ENCODE assay signal across 8 cellular contexts in genomic region chr3:32114567-32115422, GRCh38. TPM values are rescaled to one million over a fixed set of nuclear protein-coding genes. Genes with fewer than 3 reads are reported as not detected.
DNase-seq lines count a peak whose midpoint lies in the region; ATAC-seq and TF ChIP-seq lines count a peak whose summit lies in the region.
"Not testable (repeated sequence)": the region's sequence is repeated elsewhere in the genome, so short reads cannot be mapped to it uniquely, and the experiment has no call there.

No MANE protein-coding gene starts in this region.

- H3K9me3 Mint-ChIP-seq in activated B cell treated with CpG ODN at 0.5 μM for 24 hours; activated T-helper 2 cell treated with anti-CD3 and anti-CD28 coated beads, Interferon-gamma antibody, Interleukin-2, Interleukin-4, amounts not matched to agents 10 μg/mL and 5 μg/mL and 100 μg/mL, durations not matched to agents 14 hours and 24 hours and 36 hours: not testable (repeated sequence)

- H3K4me3 Mint-ChIP-seq in activated B cell treated with CpG ODN at 0.5 μM for 24 hours = peak overlapping the region; percentile 87
- H3K4me3 Mint-ChIP-seq in activated T-helper 2 cell treated with anti-CD3 and anti-CD28 coated beads, Interferon-gamma antibody, Interleukin-2, Interleukin-4, amounts not matched to agents 10 μg/mL and 5 μg/mL and 100 μg/mL, durations not matched to agents 14 hours and 24 hours and 36 hours (ENCODE audit: low read depth) = peak overlapping the region; percentile 72

- intact Hi-C loops in activated B cell treated with CpG ODN at 0.5 μM for 24 hours (cut with micrococcal nuclease) = loop anchor here (1.0 kb wide), 1 partner anchor 8 kb away; the partner anchor contains the start of gene GPD1L
- intact Hi-C loops in activated T-helper 2 cell treated with anti-CD3 and anti-CD28 coated beads, Interferon-gamma antibody, Interleukin-2, Interleukin-4, amounts not matched to agents 10 μg/mL and 5 μg/mL and 100 μg/mL, durations not matched to agents 14 hours and 24 hours and 36 hours (cut with micrococcal nuclease) = loop anchor here (1.0 to 10.0 kb wide), 3 partner anchors 8 to 360 kb away; partner anchors contain the start of genes GPD1L, OSBPL10 and ZNF860

- peak; percentile 36 for DNase-seq in CD1c-positive myeloid dendritic cell (ENCODE audit: extremely low spot score)
- DNase-seq in activated B cell treated with CpG ODN at 0.5 μM for 24 hours = not testable (repeated sequence)
- DNase-seq in activated CD8-positive, alpha-beta memory T cell treated with anti-CD3 and anti-CD28 coated beads for 24 hours = peak; percentile 77
- peak; percentile 68 for DNase-seq in activated T-helper 2 cell treated with anti-CD3 and anti-CD28 coated beads, Interferon-gamma antibody, Interleukin-2, Interleukin-4, amounts not matched to agents 10 μg/mL and 5 μg/mL and 100 μg/mL, durations not matched to agents 14 hours and 24 hours and 36 hours (ENCODE audit: low spot score)
- peak; percentile 55 for DNase-seq in effector CD4-positive, alpha-beta T cell
- DNase-seq in stimulated activated CD4-positive, alpha-beta T cell treated with anti-CD3 and anti-CD28 coated beads, Interleukin-12 subunit alpha, Interleukin-12 subunit beta, amount 100 ng/mL, for 48 hours (ENCODE audit: low read depth in 2 of 3, low spot score in 1 of 3) = peak; percentile 38 to 50 (median 43)
- peak; percentile 27 to 34 for DNase-seq in stimulated activated CD8-positive, alpha-beta memory T cell treated with anti-CD3 and anti-CD28 coated beads, Interleukin-2, amount 100 ng/mL, for 1 hour (ENCODE audit: low read depth in 2 of 2)

- ATAC-seq in HG03175 (IDR thresholded peaks at IDR 0.05; ENCODE audit: unreplicated experiment) = peak; percentile 67
- ATAC-seq in activated B cell treated with CpG ODN at 0.5 μM for 24 hours (ENCODE audit: low read depth) = peak; percentile 40

- CTCF ChIA-PET in activated B cell treated with CpG ODN at 0.5 μM for 24 hours (lab: Charles Lee) = interaction anchor here (1.0 to 1.7 kb wide), 2 partner anchors 30 to 96 kb away, joined by 4 to 5 read pairs; no protein-coding TSS in a partner anchor

- not testable (repeated sequence) for H3K27me3 Mint-ChIP-seq in activated B cell treated with CpG ODN at 0.5 μM for 24 hours; activated T-helper 2 cell treated with anti-CD3 and anti-CD28 coated beads, Interferon-gamma antibody, Interleukin-2, Interleukin-4, amounts not matched to agents 10 μg/mL and 5 μg/mL and 100 μg/mL, durations not matched to agents 14 hours and 24 hours and 36 hours (ENCODE audit: low read depth)

- not testable (repeated sequence) for TF ChIP-seq CTCF in activated B cell treated with CpG ODN at 0.5 μM for 24 hours (IDR thresholded peaks at IDR 0.05)

- peak overlapping the region; percentile 83 for H3K27ac Mint-ChIP-seq in activated B cell treated with CpG ODN at 0.5 μM for 24 hours
- H3K27ac Mint-ChIP-seq in activated T-helper 2 cell treated with anti-CD3 and anti-CD28 coated beads, Interferon-gamma antibody, Interleukin-2, Interleukin-4, amounts not matched to agents 10 μg/mL and 5 μg/mL and 100 μg/mL, durations not matched to agents 14 hours and 24 hours and 36 hours = peak overlapping the region; percentile 86

- POLR2A ChIA-PET in activated B cell treated with CpG ODN at 0.5 μM for 24 hours (lab: Charles Lee) = interaction anchor here (0.6 kb wide), 1 partner anchor 146 kb away, joined by 4 read pairs; no protein-coding TSS in a partner anchor

- peaks cover 16% of the 10 kb centered on the region for H3K4me1 Mint-ChIP-seq in activated B cell treated with CpG ODN at 0.5 μM for 24 hours
- peaks cover 57% of the 10 kb centered on the region for H3K4me1 Mint-ChIP-seq in activated T-helper 2 cell treated with anti-CD3 and anti-CD28 coated beads, Interferon-gamma antibody, Interleukin-2, Interleukin-4, amounts not matched to agents 10 μg/mL and 5 μg/mL and 100 μg/mL, durations not matched to agents 14 hours and 24 hours and 36 hours (ENCODE audit: low read depth)

- H3K36me3 Mint-ChIP-seq in activated B cell treated with CpG ODN at 0.5 μM for 24 hours (ENCODE audit: low read depth) = peaks cover 10% of the 10 kb centered on the region
- H3K36me3 Mint-ChIP-seq in activated T-helper 2 cell treated with anti-CD3 and anti-CD28 coated beads, Interferon-gamma antibody, Interleukin-2, Interleukin-4, amounts not matched to agents 10 μg/mL and 5 μg/mL and 100 μg/mL, durations not matched to agents 14 hours and 24 hours and 36 hours (ENCODE audit: low read depth) = peaks cover 21% of the 10 kb centered on the region

RNA-seq across cellular contexts. Expression of gene GPD1L, which starts 8.4 kb away (rescaled TPM):
- 8.2 and 9.6 TPM in 2 replicates for total RNA-seq in activated B cell treated with CpG ODN at 0.5 μM for 24 hours
- 18.9 and 19.8 TPM in 2 replicates for total RNA-seq in activated T-helper 2 cell treated with anti-CD3 and anti-CD28 coated beads, Interferon-gamma antibody, Interleukin-2, Interleukin-4, amounts not matched to agents 10 μg/mL and 5 μg/mL and 100 μg/mL, durations not matched to agents 14 hours and 24 hours and 36 hours
